12 cellular contexts compared by ENCODE assay signal in genomic region chr3:197956626-197956988, GRCh38. TPM values are rescaled to one million over a fixed set of nuclear protein-coding genes. Genes with fewer than 3 reads are reported as not detected.
DNase-seq lines count a peak whose midpoint lies in the region; ATAC-seq, FAIRE-seq and TF ChIP-seq lines count a peak whose summit lies in the region.
"Had no signal": no experiment of that assay in that cellular context is flagged by ENCODE, and none has a peak within 500 bp of the region (broad histone marks: within the 10 kb centered on the region; RNA-seq: fewer than 3 reads in every experiment).

No MANE protein-coding gene starts in this region.

- DNase-seq in activated T-cell treated with anti-CD3 and anti-CD28 coated beads, Interleukin-2, amount 50 U/mL, for 24 hours = no peak
- DNase-seq in activated T-cell treated with anti-CD3 and anti-CD28 coated beads, Interleukin-2, amount 50 U/mL, for 1 hour = no peak
- DNase-seq in H1 (ENCODE audit: low read depth in 1 of 2, low spot score in 2 of 2) (no peak), spleen (no peak), T-cell (no peak)
- DNase-seq in activated T-cell treated with anti-CD3 and anti-CD28 coated beads, Interleukin-2, amount 50 U/mL, for 72 hours = no peak
- DNase-seq: HCEC 1CT, NCI-H1694 treated with DMSO at 0.1 percent for 48 hours had no signal

- TF ChIP-seq RAD21 in H1 (IDR thresholded peaks at IDR 0.05 in 1 of 2, conservative IDR thresholded peaks at IDR 0.05 in 1 of 2; ENCODE audit: low read depth in 2 of 2, low read length in 2 of 2) = no peak

- no peak overlapping the region for H2BK20ac ChIP-seq in H1 (ENCODE audit: low read length)

- H2BK120ac ChIP-seq in H1 (replicated peaks; ENCODE audit: low read depth, low read length) = no peak overlapping the region

- H3K4ac ChIP-seq in H1 (replicated peaks; ENCODE audit: insufficient read length, low read depth, low read length) = no peak overlapping the region

- no peak overlapping the region for H3K4me3 Mint-ChIP-seq in activated T-cell treated with anti-CD3 and anti-CD28 coated beads, Interleukin-2, amount 50 U/mL, for 24 hours
- no peak overlapping the region for H3K4me3 Mint-ChIP-seq in activated T-cell treated with anti-CD3 and anti-CD28 coated beads, Interleukin-2, amount 50 U/mL, for 72 hours
- no peak overlapping the region for H3K4me3 Mint-ChIP-seq in T-cell

- no peak overlapping the region for H2BK5ac ChIP-seq in H1 (ENCODE audit: low read depth, low read length)

- 87% methylated on average over 2 of the region's 2 CpGs; no CpG with 5 or more reads in 1 of the 2 experiments for WGBS in H1 (ENCODE audit: extremely low coverage in 1 of 2, insufficient coverage in 1 of 2, insufficient read length in 1 of 2, insufficient replicate concordance in 2 of 2, low coverage in 1 of 2, low lambda C conversion rate in 2 of 2, missing lambda C conversion rate in 1 of 2), 2 experiments
- WGBS in spleen, 5 donors = 84 to 95% (median 93%) methylated on average over 2 of the region's 2 CpGs

- H3K79me1 ChIP-seq in H1 (ENCODE audit: low read depth, low read length) = no peaks in the 10 kb centered on the region

- peaks cover 64% of the 10 kb centered on the region for H3K36me3 ChIP-seq in OCI-LY1 (ENCODE audit: insufficient read depth, low read length)
- peaks cover 27 to 50% (median 42%) of the 10 kb centered on the region in 4 experiments for H3K36me3 ChIP-seq in H1 (ENCODE audit: control insufficient read depth in 2 of 4, insufficient read depth in 4 of 4, low read length in 3 of 4)
- peaks cover 8 to 58% (median 50%) of the 10 kb centered on the region in 6 donors for H3K36me3 ChIP-seq in spleen

- H2BK12ac ChIP-seq in H1 (ENCODE audit: low read depth, low read length) = no peak overlapping the region

- H3K18ac ChIP-seq in H1 (ENCODE audit: extremely low read depth, low read length) = no peak overlapping the region

- TF ChIP-seq POLR2A in H1 (IDR thresholded peaks at IDR 0.05; ENCODE audit: control extremely low read depth in 1 of 2, low read depth in 2 of 2, low read length in 2 of 2) (peak; percentile 25 to 49; a peak in 2 of 3 replicates), spleen (IDR thresholded peaks at IDR 0.05) (no peak)

- no peak overlapping the region for H3K23ac ChIP-seq in H1 (ENCODE audit: insufficient read length)

- intact Hi-C loops in spleen (cut with DNase I; ENCODE audit: low total_unique reads) = no loop called here

- no peaks in the 10 kb centered on the region for H3K9me2 ChIP-seq in OCI-LY1 (ENCODE audit: low read depth, low read length)

- peak overlapping the region; percentile 56 for H3K27ac ChIP-seq in OCI-LY1 (ENCODE audit: low read depth, low read length, poor library complexity, severe bottlenecking)
- no peak overlapping the region for H3K27ac ChIP-seq in H1 (ENCODE audit: low read depth, low read length)
- peak overlapping the region; percentile 3 to 85 (median 56) for H3K27ac ChIP-seq in spleen
- H3K27ac ChIP-seq: VCaP had no signal

- H3K79me2 ChIP-seq in OCI-LY1 (ENCODE audit: insufficient read depth, low read length) = peaks cover 5% of the 10 kb centered on the region
- H3K79me2 ChIP-seq in H1 (ENCODE audit: control insufficient read depth in 1 of 2, insufficient read depth in 2 of 2, low read length in 2 of 2) = peaks cover 0 to 22% of the 10 kb centered on the region in 2 experiments; a peak in 2 of 4 replicates

- H3K4me1 ChIP-seq in OCI-LY1 (ENCODE audit: insufficient read depth, low read length, severe bottlenecking) (peaks cover 46% of the 10 kb centered on the region), H1 (replicated peaks in 1 of 4; ENCODE audit: control insufficient read depth in 3 of 4, insufficient read depth in 4 of 4, low read length in 3 of 4) (peaks cover 0 to 5% (median under 1%) of the 10 kb centered on the region in 4 experiments; a peak in 5 of 7 replicates), spleen (peaks cover 35 to 85% (median 72%) of the 10 kb centered on the region in 6 donors)

- H3F3A ChIP-seq in OCI-LY1 (ENCODE audit: insufficient read depth, low read length) = peaks cover 18% of the 10 kb centered on the region

- H4K20me1 ChIP-seq in OCI-LY1 (ENCODE audit: insufficient read depth, low read length) = no peaks in the 10 kb centered on the region
- peaks cover 4 to 14% of the 10 kb centered on the region in 2 experiments for H4K20me1 ChIP-seq in H1 (replicated peaks in 1 of 2; ENCODE audit: control insufficient read depth in 1 of 2, insufficient read depth in 2 of 2, low read length in 2 of 2)

- H3K9me3 Mint-ChIP-seq in activated T-cell treated with anti-CD3 and anti-CD28 coated beads, Interleukin-2, amount 50 U/mL, for 24 hours = no peaks in the 10 kb centered on the region
- H3K9me3 Mint-ChIP-seq in activated T-cell treated with anti-CD3 and anti-CD28 coated beads, Interleukin-2, amount 50 U/mL, for 72 hours = no peaks in the 10 kb centered on the region
- H3K9me3 Mint-ChIP-seq in T-cell = no peaks in the 10 kb centered on the region

- no peak overlapping the region for H2BK15ac ChIP-seq in H1 (ENCODE audit: low read length)

- no peak for TF ChIP-seq EP300 in H1 (IDR thresholded peaks at IDR 0.05; ENCODE audit: borderline replicate concordance in 1 of 2, low read depth in 2 of 2, low read length in 2 of 2)

- POLR2A ChIA-PET in H1 (lab: Charles Lee; ENCODE audit: partially characterized antibody) (interaction anchor here (0.7 to 2.5 kb wide), 10 partner anchors 8 to 125 kb away, joined by 3 to 9 read pairs (median 4); no protein-coding TSS in a partner anchor), T-cell (lab: Charles Lee) (interaction anchor here in 1 of 2 donors (0.6 kb wide), 1 partner anchor 12 kb away, joined by 3 read pairs; no protein-coding TSS in a partner anchor)

- H3K56ac ChIP-seq in H1 (replicated peaks; ENCODE audit: insufficient read length, low read depth, low read length) = no peak overlapping the region

- no peak overlapping the region for H2AFZ ChIP-seq in OCI-LY1 (ENCODE audit: low read length)
- H2AFZ ChIP-seq in H1 (ENCODE audit: low read length) = no peak overlapping the region

- H3K27me3 ChIP-seq in OCI-LY1 (ENCODE audit: insufficient read depth, low read length) (no peaks in the 10 kb centered on the region), H1 (replicated peaks in 1 of 4; ENCODE audit: control insufficient read depth in 3 of 4, extremely low read depth in 1 of 4, insufficient read depth in 3 of 4, low read length in 3 of 4) (no peaks in the 10 kb centered on the region; a peak in 1 of 7 replicates), spleen (replicated peaks in 1 of 7) (no peaks in the 10 kb centered on the region)

- H3K27ac Mint-ChIP-seq in activated T-cell treated with anti-CD3 and anti-CD28 coated beads, Interleukin-2, amount 50 U/mL, for 24 hours = peak overlapping the region; percentile 97
- no peak overlapping the region for H3K27ac Mint-ChIP-seq in activated T-cell treated with anti-CD3 and anti-CD28 coated beads, Interleukin-2, amount 50 U/mL, for 72 hours
- no peak overlapping the region for H3K27ac Mint-ChIP-seq in T-cell

- peaks cover 86% of the 10 kb centered on the region for H3K4me1 Mint-ChIP-seq in activated T-cell treated with anti-CD3 and anti-CD28 coated beads, Interleukin-2, amount 50 U/mL, for 24 hours (ENCODE audit: low read depth)
- peaks cover 81% of the 10 kb centered on the region for H3K4me1 Mint-ChIP-seq in activated T-cell treated with anti-CD3 and anti-CD28 coated beads, Interleukin-2, amount 50 U/mL, for 72 hours (ENCODE audit: low read depth)
- peaks cover 69 to 76% (median 75%) of the 10 kb centered on the region in 3 donors for H3K4me1 Mint-ChIP-seq in T-cell

- H3K9ac ChIP-seq in OCI-LY1 (ENCODE audit: low read length) (no peak overlapping the region), H1 (replicated peaks in 1 of 4; ENCODE audit: extremely low read depth in 1 of 4, low read depth in 3 of 4, low read length in 3 of 4) (no peak overlapping the region)

- no peak overlapping the region for H4K91ac ChIP-seq in H1 (replicated peaks; ENCODE audit: insufficient read length, low read length)

- H3K4me2 ChIP-seq in OCI-LY1 (ENCODE audit: low read length) (no peak overlapping the region), H1 (ENCODE audit: insufficient read depth in 1 of 2, low read depth in 2 of 2, low read length in 2 of 2) (no peak overlapping the region)

- H2AK5ac ChIP-seq in H1 (ENCODE audit: low read depth, low read length) = no peak overlapping the region

- H3K14ac ChIP-seq in H1 (ENCODE audit: insufficient read length) = no peak overlapping the region

- no peak overlapping the region for H4K5ac ChIP-seq in H1 (ENCODE audit: insufficient read length, low read depth, low read length)

- no peaks in the 10 kb centered on the region for H3K27me3 Mint-ChIP-seq in activated T-cell treated with anti-CD3 and anti-CD28 coated beads, Interleukin-2, amount 50 U/mL, for 24 hours
- no peaks in the 10 kb centered on the region for H3K27me3 Mint-ChIP-seq in activated T-cell treated with anti-CD3 and anti-CD28 coated beads, Interleukin-2, amount 50 U/mL, for 72 hours (ENCODE audit: low read depth)
- no peaks in the 10 kb centered on the region for H3K27me3 Mint-ChIP-seq in T-cell

- no peak overlapping the region for H3K4me3 ChIP-seq in OCI-LY1 (ENCODE audit: low read depth, low read length, poor library complexity, severe bottlenecking)
- no peak overlapping the region for H3K4me3 ChIP-seq in H1 (ENCODE audit: extremely low read depth in 1 of 4, insufficient read depth in 2 of 4, low read depth in 3 of 4, low read length in 4 of 4)
- no peak overlapping the region for H3K4me3 ChIP-seq in spleen
- H3K4me3 ChIP-seq: lung had no signal

- CTCF ChIA-PET in H1 (lab: Charles Lee; ENCODE audit: partially characterized antibody) (interaction anchor here (0.6 kb wide), 1 partner anchor 163 kb away, joined by 4 read pairs; no protein-coding TSS in a partner anchor), T-cell (lab: Charles Lee) (no interaction called here)

- H4K8ac ChIP-seq in H1 (ENCODE audit: extremely low read depth, insufficient read depth, low read length) = no peak overlapping the region

- ATAC-seq in GM21786 (IDR thresholded peaks at IDR 0.05; ENCODE audit: unreplicated experiment) (no peak), T-cell (replicated peaks in 1 of 4) (no peak)
- no peak for ATAC-seq in activated T-cell treated with anti-CD3 and anti-CD28 coated beads, Interleukin-2, amount 50 U/mL, for 72 hours (replicated peaks in 1 of 2)

- FAIRE-seq in H1 (lab: Jason Lieb, UNC) = no peak

- H3K23me2 ChIP-seq in H1 (ENCODE audit: low read depth, low read length) = peaks cover 9% of the 10 kb centered on the region

- H3K36me3 Mint-ChIP-seq in activated T-cell treated with anti-CD3 and anti-CD28 coated beads, Interleukin-2, amount 50 U/mL, for 24 hours (ENCODE audit: low read depth) = peaks cover 64% of the 10 kb centered on the region
- peaks cover 9 to 36% of the 10 kb centered on the region in 2 donors for H3K36me3 Mint-ChIP-seq in activated T-cell treated with anti-CD3 and anti-CD28 coated beads, Interleukin-2, amount 50 U/mL, for 72 hours (ENCODE audit: insufficient read depth in 2 of 2)
- H3K36me3 Mint-ChIP-seq in T-cell = peaks cover 54% of the 10 kb centered on the region

- TF ChIP-seq CTCF in OCI-LY1 (IDR thresholded peaks at IDR 0.05; ENCODE audit: low read length) = no peak
- no peak for TF ChIP-seq CTCF in H1 (IDR thresholded peaks at IDR 0.05; ENCODE audit: control extremely low read depth in 1 of 3, insufficient read depth in 1 of 3, low read depth in 1 of 3, low read length in 3 of 3)
- no peak for TF ChIP-seq CTCF in spleen (IDR thresholded peaks at IDR 0.05 in 8 of 11, conservative IDR thresholded peaks at IDR 0.05 in 3 of 11)

- H3K9me3 ChIP-seq in OCI-LY1 (ENCODE audit: low read length) = no peaks in the 10 kb centered on the region
- H3K9me3 ChIP-seq in H1 (ENCODE audit: insufficient read depth in 2 of 2, low read depth in 1 of 2, low read length in 1 of 2) = no peaks in the 10 kb centered on the region
- no peaks in the 10 kb centered on the region for H3K9me3 ChIP-seq in spleen

RNA-seq across cellular contexts. Expression of gene LMLN, which starts 3.4 kb away (rescaled TPM):
- total RNA-seq in H1 (2021; fragmentation: NEBNext Ultra II Directional; extraction: Animal tissue kit (Norgen Biotek cat#: 25700)) = 4.7 and 5.0 TPM in 2 replicates
- polyA plus RNA-seq in H1 (2011; rRNA removed) (3.0 and 3.9 TPM in 2 replicates), spleen (under 1 TPM; 0.52 to 0.83 (median 0.80) TPM)
- polyA plus RNA-seq in H1 (2011; cell fraction: cytosol; rRNA removed) = 3.7 TPM
- 5.5 TPM for polyA plus RNA-seq in H1 (2011; cell fraction: nucleus; rRNA removed)
- 2.5 to 4.5 TPM (median 2.7 TPM) in 4 replicates for polyA plus RNA-seq in H1 (2012, experiment 1 of 2)
- 0.14 TPM for polyA plus RNA-seq in H1 (2012, experiment 2 of 2)
- polyA plus RNA-seq in H1 (2013, experiment 1 of 2) = 4.5 TPM
- polyA plus RNA-seq in H1 (2013, experiment 2 of 2) = 4.3 TPM
- polyA minus RNA-seq in H1 (2011; rRNA and poly(A)+ RNA removed) = 4.9 and 8.3 TPM in 2 replicates
- 3.2 TPM for polyA minus RNA-seq in H1 (2011; cell fraction: cytosol; rRNA and poly(A)+ RNA removed)
- 11.7 TPM for polyA minus RNA-seq in H1 (2011; cell fraction: nucleus; rRNA and poly(A)+ RNA removed)
- total RNA-seq in spleen (1 to 10 TPM; 2.4 to 5.9 (median 3.6) TPM), T-cell (1 to 10 TPM; 3.7 to 8.2 (median 5.5) TPM)
- total RNA-seq in activated T-cell treated with anti-CD3 and anti-CD28 coated beads, Interleukin-2, amount 50 U/mL, for 72 hours = 1 to 10 TPM; 5.4 to 6.5 TPM

RNA-seq across cellular contexts. Expression of gene RPL35A, which starts 6.6 kb away (rescaled TPM):
- total RNA-seq in H1 (2021; fragmentation: NEBNext Ultra II Directional; extraction: Animal tissue kit (Norgen Biotek cat#: 25700)) = 1,393 and 1,439 TPM in 2 replicates
- polyA plus RNA-seq in H1 (2011; rRNA removed) (377 and 695 TPM in 2 replicates), spleen (1,000 to 10,000 TPM; 2,909 to 3,288 (median 3,106) TPM)
- polyA plus RNA-seq in H1 (2011; cell fraction: cytosol; rRNA removed) = 851 TPM
- polyA plus RNA-seq in H1 (2011; cell fraction: nucleus; rRNA removed) = 253 TPM
- polyA plus RNA-seq in H1 (2012, experiment 1 of 2) = 2,271 to 3,969 TPM (median 2,398 TPM) in 4 replicates
- polyA plus RNA-seq in H1 (2012, experiment 2 of 2) = 6,337 TPM
- polyA plus RNA-seq in H1 (2013, experiment 1 of 2) = 3,875 TPM
- polyA plus RNA-seq in H1 (2013, experiment 2 of 2) = 3,762 TPM
- polyA minus RNA-seq in H1 (2011; rRNA and poly(A)+ RNA removed) = 145 and 208 TPM in 2 replicates
- polyA minus RNA-seq in H1 (2011; cell fraction: cytosol; rRNA and poly(A)+ RNA removed) = 204 TPM
- polyA minus RNA-seq in H1 (2011; cell fraction: nucleus; rRNA and poly(A)+ RNA removed) = 176 TPM
- total RNA-seq in spleen (100 to 1,000 TPM; 618 to 926 (median 772) TPM), T-cell (1,000 to 10,000 TPM; 1,657 to 1,935 (median 1,760) TPM)
- 1,000 to 10,000 TPM; 1,788 to 1,874 TPM for total RNA-seq in activated T-cell treated with anti-CD3 and anti-CD28 coated beads, Interleukin-2, amount 50 U/mL, for 72 hours

Comparison
In these comparisons a context has a peak if more than half of its experiments do, and no peak if none do; other contexts are left out.
1. POLR2A ChIP-seq: peak in H1 (2 of 2); none in spleen (0 of 3).